In the genomic region with DNA sequence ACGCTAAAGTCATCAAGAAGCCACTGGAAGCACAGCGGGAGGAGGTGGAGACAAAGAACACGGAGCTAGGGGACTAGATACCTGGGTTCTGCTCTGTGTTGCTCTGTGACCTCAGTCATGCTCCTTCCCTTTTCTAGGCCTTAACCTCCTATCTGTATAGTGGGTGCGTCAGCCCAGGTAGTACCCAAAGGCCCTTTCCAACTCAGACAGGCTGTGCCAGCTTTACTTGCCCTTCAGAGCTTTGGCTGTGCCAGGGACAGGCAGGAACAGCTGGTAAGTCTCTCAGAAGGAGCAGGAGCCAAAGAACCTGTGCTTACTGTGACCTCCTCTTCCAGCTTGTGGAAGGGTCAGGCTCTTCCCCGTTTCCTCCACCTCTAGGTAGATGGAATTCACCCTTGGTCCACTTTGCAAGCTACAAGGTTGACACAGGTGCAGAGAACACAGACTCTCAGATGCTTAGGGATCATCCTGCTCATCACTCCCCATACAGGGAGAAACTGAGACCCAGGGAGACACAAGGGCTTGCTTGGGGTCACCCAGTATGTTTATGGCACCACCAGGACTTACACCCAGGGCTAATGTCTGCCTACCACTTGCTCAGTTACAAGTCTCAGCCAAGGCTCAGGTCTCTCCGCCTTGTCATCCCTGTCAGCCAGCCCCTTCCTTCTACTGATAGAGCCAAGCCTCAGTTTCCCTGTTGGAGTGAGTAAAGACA, we compare ENCODE assay signal across 10 cellular contexts. TPM values are rescaled to one million over a fixed set of nuclear protein-coding genes. Genes with fewer than 3 reads are reported as not detected.
DNase-seq lines count a peak whose midpoint lies in the region; ATAC-seq and TF ChIP-seq lines count a peak whose summit lies in the region.
"Had no signal": no experiment of that assay in that cellular context is flagged by ENCODE, and none has a peak within 500 bp of the region (broad histone marks: within the 10 kb centered on the region; RNA-seq: fewer than 3 reads in every experiment).

No MANE protein-coding gene starts in this region.

- no peak overlapping the region for H3K27ac ChIP-seq in suprapubic skin
- H3K27ac ChIP-seq: 22Rv1 had no signal

- 84% methylated on average over 6 of the region's 6 CpGs for WGBS in suprapubic skin

- peak overlapping the region; percentile 93 for H3K9ac ChIP-seq in adipocyte (ENCODE audit: low read length)

- H3K27me3 ChIP-seq in adipocyte (replicated peaks; ENCODE audit: control insufficient read depth, insufficient read depth, low read length) (no peaks in the 10 kb centered on the region), mononuclear cell (ENCODE audit: insufficient read depth, low read length) (no peaks in the 10 kb centered on the region), suprapubic skin (no peaks in the 10 kb centered on the region)

- no peak for TF ChIP-seq CTCF in suprapubic skin (IDR thresholded peaks at IDR 0.05)

- H3K9me3 ChIP-seq in adipocyte (ENCODE audit: control insufficient read depth, low read length) (no peaks in the 10 kb centered on the region), mononuclear cell (ENCODE audit: low read depth, low read length) (no peaks in the 10 kb centered on the region), suprapubic skin (no peaks in the 10 kb centered on the region)

- H3K4me3 ChIP-seq in adipocyte (ENCODE audit: low read length) (peak overlapping the region; percentile 96), mononuclear cell (ENCODE audit: low read length) (peak overlapping the region; percentile 78), suprapubic skin (peak overlapping the region; percentile 74)

- no peak for ATAC-seq in HG02938 (IDR thresholded peaks at IDR 0.05; ENCODE audit: unreplicated experiment)

- no peaks in the 10 kb centered on the region for H3K36me3 ChIP-seq in adipocyte (ENCODE audit: control insufficient read depth, insufficient read depth, low read length, severe bottlenecking)
- H3K36me3 ChIP-seq in suprapubic skin = no peaks in the 10 kb centered on the region

- H3K4me1 ChIP-seq in adipocyte (ENCODE audit: control insufficient read depth, insufficient read depth, low read length) (peaks cover 31% of the 10 kb centered on the region), mononuclear cell (ENCODE audit: insufficient read depth, low read length) (peaks cover 79% of the 10 kb centered on the region), suprapubic skin (peaks cover 23% of the 10 kb centered on the region)

- no peak for DNase-seq in T-helper 1 cell
- no peak for DNase-seq in adipocyte (ENCODE audit: low read depth)
- peak in 1 of 2 donors; percentile 54 for DNase-seq in suprapubic skin (ENCODE audit: low spot score in 2 of 2)
- DNase-seq in islet precursor cell = no peak
- no peak for DNase-seq in stimulated activated CD4-positive, alpha-beta T cell treated with anti-CD3 and anti-CD28 coated beads, Interleukin-12 subunit alpha, Interleukin-12 subunit beta, amount 100 ng/mL, for 4 hours
- DNase-seq: NCI-H2171 treated with DMSO at 0.1 percent for 48 hours had no signal

- TF ChIP-seq POLR2A in suprapubic skin (IDR thresholded peaks at IDR 0.05) = no peak

- peaks cover 61% of the 10 kb centered on the region for H3K4me1 Mint-ChIP-seq in T-helper 1 cell treated with Interleukin-12 subunit alpha and Interleukin-12 subunit beta and Interleukin-4 antibody, amounts not matched to agents 30 μg/mL and 1 μg/mL, for 36 hours (ENCODE audit: low read depth)

- H3K36me3 Mint-ChIP-seq in T-helper 1 cell treated with Interleukin-12 subunit alpha and Interleukin-12 subunit beta and Interleukin-4 antibody, amounts not matched to agents 30 μg/mL and 1 μg/mL, for 36 hours (ENCODE audit: low read depth) = peaks cover 45% of the 10 kb centered on the region

- H3K27me3 Mint-ChIP-seq in T-helper 1 cell treated with Interleukin-12 subunit alpha and Interleukin-12 subunit beta and Interleukin-4 antibody, amounts not matched to agents 30 μg/mL and 1 μg/mL, for 36 hours (ENCODE audit: low read depth) = no peaks in the 10 kb centered on the region

- no peaks in the 10 kb centered on the region for H3K9me3 Mint-ChIP-seq in T-helper 1 cell treated with Interleukin-12 subunit alpha and Interleukin-12 subunit beta and Interleukin-4 antibody, amounts not matched to agents 30 μg/mL and 1 μg/mL, for 36 hours

- peak overlapping the region; percentile 85 for H3K4me3 Mint-ChIP-seq in T-helper 1 cell treated with Interleukin-12 subunit alpha and Interleukin-12 subunit beta and Interleukin-4 antibody, amounts not matched to agents 30 μg/mL and 1 μg/mL, for 36 hours

- H3K27ac Mint-ChIP-seq in T-helper 1 cell treated with Interleukin-12 subunit alpha and Interleukin-12 subunit beta and Interleukin-4 antibody, amounts not matched to agents 30 μg/mL and 1 μg/mL, for 36 hours = peak overlapping the region; percentile 88

- no peak for TF ChIP-seq EP300 in suprapubic skin (IDR thresholded peaks at IDR 0.05)

RNA-seq across cellular contexts. Expression of gene CCDC69, which starts 1.7 kb away (rescaled TPM):
- 142 TPM for total RNA-seq in mononuclear cell
- total RNA-seq in suprapubic skin = 10 to 100 TPM; 11.5 to 32.3 (median 26.8) TPM

RNA-seq across cellular contexts. Expression of gene GM2A, which starts 30.8 kb away (rescaled TPM):
- total RNA-seq in mononuclear cell (38.9 TPM), suprapubic skin (100 to 1,000 TPM in 3 of 4 donors, 10 to 100 TPM in 1; 99.3 to 167 (median 126) TPM)
